ENCODE assay signal across 8 cellular contexts in genomic region chr14:23182372-23183014, GRCh38. TPM values are rescaled to one million over a fixed set of nuclear protein-coding genes. Genes with fewer than 3 reads are reported as not detected.
DNase-seq lines count a peak whose midpoint lies in the region; ATAC-seq, FAIRE-seq and TF ChIP-seq lines count a peak whose summit lies in the region.

No MANE protein-coding gene starts in this region.

- no TSS peak for BruUV-seq in HepG2 (replicated peaks; lab: Mats Ljungman, UMichigan)

- H3K79me2 ChIP-seq in GM23338 (replicated peaks; ENCODE audit: insufficient read depth) (peaks cover 50% of the 10 kb centered on the region), SK-N-SH (ENCODE audit: insufficient read depth) (no peaks in the 10 kb centered on the region), HepG2 (ENCODE audit: insufficient read depth, low read length) (no peaks in the 10 kb centered on the region)

- H3K27me3 ChIP-seq in GM23338 (ENCODE audit: insufficient read depth) (no peaks in the 10 kb centered on the region), SK-N-SH (ENCODE audit: insufficient read depth) (peaks cover 30% of the 10 kb centered on the region), HepG2 (ENCODE audit: control insufficient read depth in 1 of 2, insufficient read depth in 2 of 2, low read length in 2 of 2) (peaks cover 7 to 63% of the 10 kb centered on the region in 2 experiments; a peak in 4 of 5 replicates)

- ATAC-seq in GM23338: peak; percentile 94
- ATAC-seq in HepG2: no peak; the same call in 2 of the 3 replicates
- no peak for ATAC-seq in HG03565 (IDR thresholded peaks at IDR 0.05; ENCODE audit: unreplicated experiment)

- TF ChIP-seq RAD21 in SK-N-SH (IDR thresholded peaks at IDR 0.05; ENCODE audit: low read length) (no peak), HepG2 (CRISPR knock-in tag; IDR thresholded peaks at IDR 0.05) (no peak)

- H3F3A ChIP-seq in GM23338 (replicated peaks; ENCODE audit: low read depth) (no peaks in the 10 kb centered on the region), SK-N-SH (replicated peaks; ENCODE audit: insufficient read depth) (no peaks in the 10 kb centered on the region)

- in situ Hi-C loops in HepG2 (cut with HindIII; ENCODE audit: extremely low pct_ligation_motif_present, low pct_unique_long_range_greater_than_20kb): no loop called here

- TF ChIP-seq EP300 in SK-N-SH (IDR thresholded peaks at IDR 0.05; ENCODE audit: borderline replicate concordance in 1 of 2, low read depth in 1 of 2, low read length in 1 of 2) (no peak), HepG2 (IDR thresholded peaks at IDR 0.05; ENCODE audit: low read depth in 2 of 2, low read length in 2 of 2) (no peak), HepG2 (CRISPR knock-in tag; IDR thresholded peaks at IDR 0.05; ENCODE audit: borderline replicate concordance) (no peak)

- FAIRE-seq in HepG2 (lab: Jason Lieb, UNC): no peak

- peaks cover 24% of the 10 kb centered on the region for H3K36me3 Mint-ChIP-seq in GM23338 (ENCODE audit: low read depth)

- H3K27ac ChIP-seq in GM23338 (ENCODE audit: low read depth) (peak overlapping the region; percentile 72), SK-N-SH (ENCODE audit: low read depth in 2 of 2, low read length in 1 of 2) (no peak overlapping the region), HepG2 (ENCODE audit: extremely low read length, insufficient read depth, low read length) (no peak overlapping the region)

- no peak for TF ChIP-seq POLR2A in HepG2 (IDR thresholded peaks at IDR 0.05; ENCODE audit: insufficient read depth in 1 of 2, low read depth in 2 of 2, low read length in 2 of 2)

- H4K20me1 ChIP-seq in GM23338 (replicated peaks; ENCODE audit: insufficient read depth): peaks cover 3% of the 10 kb centered on the region; the same call in 1 of the 2 replicates
- no peaks in the 10 kb centered on the region for H4K20me1 ChIP-seq in SK-N-SH (ENCODE audit: insufficient read depth)
- H4K20me1 ChIP-seq in HepG2 (ENCODE audit: insufficient read depth, low read length): no peaks in the 10 kb centered on the region

- 2% methylated on average over 19 of the region's 19 CpGs for WGBS in SK-N-SH (ENCODE audit: low lambda C conversion rate)
- 13% methylated on average over 19 of the region's 19 CpGs for WGBS in HepG2 (ENCODE audit: low lambda C conversion rate)

- POLR2A ChIA-PET in SK-N-SH (lab: Yijun Ruan, JAX) (interaction anchor here (0.6 kb wide), 1 partner anchor 15 kb away, joined by 3 read pairs; no protein-coding TSS in a partner anchor), HepG2 (lab: Yijun Ruan, JAX) (interaction anchor here (0.7 to 2.9 kb wide), 2 partner anchors 87 to 175 kb away, joined by 3 to 8 read pairs; partner anchors contain the start of genes ACIN1 and C14orf119)

- H3K9ac ChIP-seq in SK-N-SH (peak overlapping the region; percentile 23; the same call in 1 of the 2 replicates), HepG2 (ENCODE audit: insufficient read depth, low read depth, low read length) (no peak overlapping the region)

- H3K4me1 ChIP-seq in GM23338 (ENCODE audit: insufficient read depth) (peaks cover 32% of the 10 kb centered on the region), SK-N-SH (ENCODE audit: control insufficient read depth in 1 of 2, insufficient read depth in 2 of 2, low read depth in 1 of 2, low read length in 1 of 2) (peaks cover 0 to 2% of the 10 kb centered on the region in 2 experiments; a peak in 1 of 4 replicates), HepG2 (ENCODE audit: insufficient read depth, low read length) (peaks cover 12% of the 10 kb centered on the region)

- H3K36me3 ChIP-seq in GM23338 (ENCODE audit: insufficient read depth): no peaks in the 10 kb centered on the region
- no peaks in the 10 kb centered on the region for H3K36me3 ChIP-seq in SK-N-SH (replicated peaks in 1 of 2; ENCODE audit: control insufficient read depth in 1 of 2, insufficient read depth in 2 of 2, low read length in 1 of 2)
- no peaks in the 10 kb centered on the region for H3K36me3 ChIP-seq in HepG2 (replicated peaks in 1 of 2; ENCODE audit: control insufficient read depth in 1 of 2, insufficient read depth in 2 of 2, low read length in 2 of 2)

- H3K9me2 ChIP-seq in GM23338 (ENCODE audit: insufficient read depth) (no peaks in the 10 kb centered on the region), SK-N-SH (no peaks in the 10 kb centered on the region)

- no peak overlapping the region for H2AFZ ChIP-seq in GM23338
- H2AFZ ChIP-seq in SK-N-SH (ENCODE audit: low read depth): no peak overlapping the region; the same call in 1 of the 2 replicates
- no peak overlapping the region for H2AFZ ChIP-seq in HepG2 (ENCODE audit: low read length)

- H3K4me3 Mint-ChIP-seq in GM23338: no peak overlapping the region

- CTCF ChIA-PET in SK-N-SH (lab: Yijun Ruan, JAX) (interaction anchor here (0.8 to 16.8 kb wide), 6 partner anchors 10 to 114 kb away, joined by 3 to 495 read pairs (median 4); partner anchors contain the start of gene CEBPE), HepG2 (lab: Yijun Ruan, JAX; ENCODE audit: low intra/inter-chr PET ratio, low total read pairs) (interaction anchor here (11.3 kb wide), 1 partner anchor 62 kb away, joined by 493 read pairs; the partner anchor contains the start of gene CEBPE)

- peaks cover 41% of the 10 kb centered on the region for H3K4me1 Mint-ChIP-seq in GM23338

- peak overlapping the region; percentile 84 for H3K4me2 ChIP-seq in GM23338
- H3K4me2 ChIP-seq in SK-N-SH: peak overlapping the region; percentile 83
- H3K4me2 ChIP-seq in HepG2 (ENCODE audit: low read depth, low read length): peak overlapping the region; percentile 23; the same call in 1 of the 2 replicates

- DNase-seq in GM23338 (ENCODE audit: low spot score): peak; percentile 94
- DNase-seq in SK-N-SH: no peak
- peak; percentile 87 for DNase-seq in cerebellum (ENCODE audit: low spot score)
- no peak for DNase-seq in HepG2 (ENCODE audit: low spot score)
- DNase-seq in stimulated activated CD4-positive, alpha-beta T cell treated with anti-CD3 and anti-CD28 coated beads, TNF-alpha, amount 100 ng/mL, for 4 hours (ENCODE audit: low read depth in 3 of 3): peak in 2 of 3 experiments; percentile 3 to 13
- DNase-seq in SIG-M5 treated with dmso at 0.1 percent for 504 hours (lab: John Stamatoyannopoulos, UW; ENCODE audit: unreplicated experiment): no peak
- DNase-seq in NCI-H2081 treated with DMSO at 0.1 percent for 48 hours (lab: John Stamatoyannopoulos, UW): no peak

- H3K9me3 Mint-ChIP-seq in GM23338: no peaks in the 10 kb centered on the region

- TF ChIP-seq CTCF in GM23338 (conservative IDR thresholded peaks at IDR 0.05; ENCODE audit: low read depth in 2 of 2) (no peak), SK-N-SH (IDR thresholded peaks at IDR 0.05) (no peak), HepG2 (CRISPR knock-in tag; IDR thresholded peaks at IDR 0.05) (no peak)

- intact Hi-C loops in HepG2 (cut with micrococcal nuclease; ENCODE audit: unreplicated experiment): no loop called here

- H3K27ac Mint-ChIP-seq in GM23338: no peak overlapping the region

- no peaks in the 10 kb centered on the region for H3K27me3 Mint-ChIP-seq in GM23338 (ENCODE audit: insufficient read depth, low read depth, poor library complexity)

- H3K9me3 ChIP-seq in SK-N-SH: no peaks in the 10 kb centered on the region
- H3K9me3 ChIP-seq in HepG2 (ENCODE audit: low read length): no peaks in the 10 kb centered on the region

- H3K4me3 ChIP-seq in GM23338: peak overlapping the region; percentile 68
- H3K4me3 ChIP-seq in SK-N-SH (ENCODE audit: low read depth in 2 of 2, low read length in 1 of 2): peak overlapping the region; percentile 45 to 61
- no peak overlapping the region; a peak in 1 of 6 replicates for H3K4me3 ChIP-seq in HepG2 (replicated peaks in 1 of 3; ENCODE audit: insufficient read depth in 1 of 3, low read depth in 2 of 3, low read length in 3 of 3)

RNA-seq across cellular contexts. Expression of gene SLC7A8, which starts 1.0 kb away (rescaled TPM):
- 105 and 117 TPM in 2 replicates for total RNA-seq in GM23338 (2014; rRNA removed; shearing (Covaris generic))
- polyA plus RNA-seq in GM23338 (2016; fragmentation: Nextera tagmentation; extraction: Ambion mirVana) (122 and 124 TPM in 2 replicates), SK-N-SH (2012; rRNA removed) (0.96 and 1.4 TPM in 2 replicates), HepG2 (2011; rRNA removed) (0.03 and 0.25 TPM in 2 replicates)
- polyA plus RNA-seq in SK-N-SH (2012; cell fraction: cytosol; rRNA removed): 0.75 and 1.4 TPM in 2 replicates
- 1.1 and 1.2 TPM in 2 replicates for polyA plus RNA-seq in SK-N-SH (2012; cell fraction: nucleus; rRNA removed)
- total RNA-seq in cerebellum (12.1 TPM), HepG2 (2016; rRNA removed; fragmentation: Illumina TruSeq; extraction: Trizol) (not detected in 2 replicates)
- total RNA-seq in HepG2 (2016; cell fraction: cytosol; rRNA removed; fragmentation: Illumina TruSeq; extraction: Trizol; ENCODE audit: low read depth): not detected in 2 replicates
- not detected in 2 replicates for total RNA-seq in HepG2 (2016; cell fraction: insoluble cytoplasmic fraction; rRNA removed; fragmentation: Illumina TruSeq; extraction: Trizol)
- not detected in 2 replicates for total RNA-seq in HepG2 (2016; cell fraction: membrane; rRNA removed; fragmentation: Illumina TruSeq; extraction: Trizol)
- not detected in 2 replicates for total RNA-seq in HepG2 (2016; cell fraction: nucleus; rRNA removed; fragmentation: Illumina TruSeq; extraction: Trizol)
- not detected in 2 replicates for polyA plus RNA-seq in HepG2 (2011; cell fraction: cytosol; rRNA removed)
- polyA plus RNA-seq in HepG2 (2011; cell fraction: nucleus; rRNA removed): 0.03 and 0.11 TPM in 2 replicates
- not detected in 2 replicates for polyA plus RNA-seq in HepG2 (2012)
- polyA plus RNA-seq in HepG2 (2016; cell fraction: cytosol; fragmentation: Illumina TruSeq; extraction: Trizol; ENCODE audit: low read depth): not detected in 2 replicates
- polyA plus RNA-seq in HepG2 (2016; cell fraction: insoluble cytoplasmic fraction; fragmentation: Illumina TruSeq; extraction: Trizol; ENCODE audit: low read depth): not detected in 2 replicates
- polyA plus RNA-seq in HepG2 (2016; cell fraction: membrane; fragmentation: Illumina TruSeq; extraction: Trizol; ENCODE audit: low read depth): not detected in 2 replicates
- not detected in 2 replicates for polyA plus RNA-seq in HepG2 (2016; cell fraction: nucleus; fragmentation: Illumina TruSeq; extraction: Trizol; ENCODE audit: insufficient read depth, low read depth)
- 1.4 TPM in 1 of 2 replicates, not detected in the other for polyA minus RNA-seq in HepG2 (2011; rRNA and poly(A)+ RNA removed; ENCODE audit: low replicate concordance)
- not detected in 2 replicates for polyA minus RNA-seq in HepG2 (2011; cell fraction: cytosol; rRNA and poly(A)+ RNA removed)
- not detected in 2 replicates for polyA minus RNA-seq in HepG2 (2011; cell fraction: nucleus; rRNA and poly(A)+ RNA removed)

RNA-seq across cellular contexts. Expression of gene RNF212B, which starts 55.2 kb away (rescaled TPM):
- total RNA-seq in GM23338 (2014; rRNA removed; shearing (Covaris generic)): not detected in 2 replicates
- 0.68 TPM in 1 of 2 replicates, not detected in the other for polyA plus RNA-seq in GM23338 (2016; fragmentation: Nextera tagmentation; extraction: Ambion mirVana)
- not detected in 2 replicates for polyA plus RNA-seq in SK-N-SH (2012; rRNA removed)
- not detected in 2 replicates for polyA plus RNA-seq in SK-N-SH (2012; cell fraction: cytosol; rRNA removed)
- polyA plus RNA-seq in SK-N-SH (2012; cell fraction: nucleus; rRNA removed): not detected in 2 replicates
- total RNA-seq in cerebellum: not detected
- not detected in 2 replicates for total RNA-seq in HepG2 (2016; rRNA removed; fragmentation: Illumina TruSeq; extraction: Trizol)
- total RNA-seq in HepG2 (2016; cell fraction: cytosol; rRNA removed; fragmentation: Illumina TruSeq; extraction: Trizol; ENCODE audit: low read depth): not detected in 2 replicates
- not detected in 2 replicates for total RNA-seq in HepG2 (2016; cell fraction: insoluble cytoplasmic fraction; rRNA removed; fragmentation: Illumina TruSeq; extraction: Trizol)
- total RNA-seq in HepG2 (2016; cell fraction: membrane; rRNA removed; fragmentation: Illumina TruSeq; extraction: Trizol): not detected in 2 replicates
- not detected in 2 replicates for total RNA-seq in HepG2 (2016; cell fraction: nucleus; rRNA removed; fragmentation: Illumina TruSeq; extraction: Trizol)
- 0.05 TPM in 1 of 2 replicates, not detected in the other for polyA plus RNA-seq in HepG2 (2011; rRNA removed)
- not detected in 2 replicates for polyA plus RNA-seq in HepG2 (2011; cell fraction: cytosol; rRNA removed)
- not detected in 2 replicates for polyA plus RNA-seq in HepG2 (2011; cell fraction: nucleus; rRNA removed)
- polyA plus RNA-seq in HepG2 (2012): not detected in 2 replicates
- polyA plus RNA-seq in HepG2 (2016; cell fraction: cytosol; fragmentation: Illumina TruSeq; extraction: Trizol; ENCODE audit: low read depth): not detected in 2 replicates
- polyA plus RNA-seq in HepG2 (2016; cell fraction: insoluble cytoplasmic fraction; fragmentation: Illumina TruSeq; extraction: Trizol; ENCODE audit: low read depth): not detected in 2 replicates
- polyA plus RNA-seq in HepG2 (2016; cell fraction: membrane; fragmentation: Illumina TruSeq; extraction: Trizol; ENCODE audit: low read depth): not detected in 2 replicates
- polyA plus RNA-seq in HepG2 (2016; cell fraction: nucleus; fragmentation: Illumina TruSeq; extraction: Trizol; ENCODE audit: insufficient read depth, low read depth): not detected in 2 replicates
- not detected in 2 replicates for polyA minus RNA-seq in HepG2 (2011; rRNA and poly(A)+ RNA removed; ENCODE audit: low replicate concordance)
- polyA minus RNA-seq in HepG2 (2011; cell fraction: cytosol; rRNA and poly(A)+ RNA removed): not detected in 2 replicates
- not detected in 2 replicates for polyA minus RNA-seq in HepG2 (2011; cell fraction: nucleus; rRNA and poly(A)+ RNA removed)

Comparison
In these comparisons a context has a peak if more than half of its experiments do, and no peak if none do; other contexts are left out.
1. DNase-seq: peak in GM23338 (single experiment), cerebellum (single experiment) and stimulated activated CD4-positive, alpha-beta T cell treated with anti-CD3 and anti-CD28 coated beads, TNF-alpha, amount 100 ng/mL, for 4 hours (2 of 3); none in SK-N-SH (single experiment), HepG2 (single experiment), SIG-M5 treated with dmso at 0.1 percent for 504 hours (single experiment) and NCI-H2081 treated with DMSO at 0.1 percent for 48 hours (single experiment).
2. H3K4me2 ChIP-seq: peak in every context shown above with its lines; median percentile 84 in GM23338; 83 in SK-N-SH; 23 in HepG2.
3. H3K4me3 ChIP-seq: peak in GM23338 (single experiment) and SK-N-SH (2 of 2); none in HepG2 (0 of 3).
4. RNA of gene SLC7A8, which starts 1.0 kb away (total RNA-seq): 105 to 117 TPM in GM23338 and 12.1 TPM in cerebellum (single experiment); not detected in HepG2; every median in the first group is over 10 times any median in the second.